Comparison of ENCODE assay signal across 1 cellular context in genomic region chr2:9555338-9556120, GRCh38.
A peak's percentile ranks its signal among the peaks of the same experiment; 100 is the strongest.
TF ChIP-seq lines count a peak whose summit lies in the region.

Gene ADAM17, minus strand, starts transcription at chr2:9555830. Its CDS starts 225 bp downstream, at chr2:9555605.

TF ChIP-seq in K562, 482 proteins besides CTCF, POLR2A, EP300 and RAD21 (continued from another document and continues in another):
- TF ChIP-seq ZBTB43 (CRISPR knock-in tag; IDR thresholded peaks at IDR 0.05), result 0 out of 2 replicates have a peak, but pooled peaks have one; percentile 61
- peak; percentile 95 for TF ChIP-seq SAP30 (IDR thresholded peaks at IDR 0.05; ENCODE audit: borderline replicate concordance, insufficient read depth, low read depth, low read length, poor library complexity, severe bottlenecking)
- TF ChIP-seq ZNF764 (CRISPR knock-in tag; IDR thresholded peaks at IDR 0.05; ENCODE audit: low read depth), result peak; percentile 35; the same call in 1 of the 2 replicates
- TF ChIP-seq L3MBTL2 (IDR thresholded peaks at IDR 0.05), result peak; percentile 96
- TF ChIP-seq STAT5A (IDR thresholded peaks at IDR 0.05; ENCODE audit: borderline replicate concordance, low read length), result no peak
- TF ChIP-seq ZBTB7A (IDR thresholded peaks at IDR 0.05; ENCODE audit: borderline replicate concordance, control insufficient read depth, low read depth, low read length), result peak; percentile 89; the same call in 1 of the 2 replicates
- 0 out of 2 replicates have a peak, but pooled peaks have one; percentile 44 for TF ChIP-seq HNRNPL (IDR thresholded peaks at IDR 0.05; ENCODE audit: low read depth, low read length)
- TF ChIP-seq NONO (IDR thresholded peaks at IDR 0.05; ENCODE audit: low read depth in 2 of 2, low read length in 1 of 2), result peak; percentile 48 to 52; a peak in 3 of 4 replicates
- TF ChIP-seq POLR2AphosphoS2 (IDR thresholded peaks at IDR 0.05; ENCODE audit: low read length), result no peak
- peak; percentile 56 for TF ChIP-seq NFIC (IDR thresholded peaks at IDR 0.05)
- TF ChIP-seq POLR2G (IDR thresholded peaks at IDR 0.05; ENCODE audit: low read depth, low read length), result peak; percentile 97
- TF ChIP-seq CBFA2T3 (IDR thresholded peaks at IDR 0.05), result no peak
- TF ChIP-seq ATF6 (CRISPR knock-in tag; IDR thresholded peaks at IDR 0.05), result 0 out of 2 replicates have a peak, but pooled peaks have one; percentile 44
- peak; percentile 97 for TF ChIP-seq GABPA (tag; conservative IDR thresholded peaks at IDR 0.05; ENCODE audit: low read depth)
- peak; percentile 80; the same call in 1 of the 2 replicates for TF ChIP-seq ESRRA (IDR thresholded peaks at IDR 0.05; ENCODE audit: borderline replicate concordance, low read depth)
- TF ChIP-seq HDAC8 (tag; IDR thresholded peaks at IDR 0.05), result 0 out of 2 replicates have a peak, but pooled peaks have one; percentile 52
- 0 out of 2 replicates have a peak, but pooled peaks have one; percentile 2 for TF ChIP-seq JUNB (CRISPR knock-in tag; conservative IDR thresholded peaks at IDR 0.05)
- TF ChIP-seq, protein P1, sequence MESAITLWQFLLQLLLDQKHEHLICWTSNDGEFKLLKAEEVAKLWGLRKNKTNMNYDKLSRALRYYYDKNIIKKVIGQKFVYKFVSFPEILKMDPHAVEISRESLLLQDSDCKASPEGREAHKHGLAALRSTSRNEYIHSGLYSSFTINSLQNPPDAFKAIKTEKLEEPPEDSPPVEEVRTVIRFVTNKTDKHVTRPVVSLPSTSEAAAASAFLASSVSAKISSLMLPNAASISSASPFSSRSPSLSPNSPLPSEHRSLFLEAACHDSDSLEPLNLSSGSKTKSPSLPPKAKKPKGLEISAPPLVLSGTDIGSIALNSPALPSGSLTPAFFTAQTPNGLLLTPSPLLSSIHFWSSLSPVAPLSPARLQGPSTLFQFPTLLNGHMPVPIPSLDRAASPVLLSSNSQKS (CRISPR knock-in tag; IDR thresholded peaks at IDR 0.05), result no peak
- 0 out of 2 replicates have a peak, but pooled peaks have one; percentile 32 for TF ChIP-seq SMARCA5 (IDR thresholded peaks at IDR 0.05)
- TF ChIP-seq EGR1 (conservative IDR thresholded peaks at IDR 0.05), result peak; percentile 97
- TF ChIP-seq FOXK1 (CRISPR knock-in tag; IDR thresholded peaks at IDR 0.05; ENCODE audit: borderline replicate concordance), result no peak
- peak; percentile 72 for TF ChIP-seq SIN3B (IDR thresholded peaks at IDR 0.05; ENCODE audit: low read depth)
- peak; percentile 58; the same call in 1 of the 2 replicates for TF ChIP-seq HCFC1 (IDR thresholded peaks at IDR 0.05; ENCODE audit: low read depth, low read length)
- TF ChIP-seq MNT (conservative IDR thresholded peaks at IDR 0.05), result peak; percentile 83 to 89
- TF ChIP-seq SIN3A (IDR thresholded peaks at IDR 0.05; ENCODE audit: borderline replicate concordance in 2 of 2, control insufficient read depth in 1 of 2, low read depth in 2 of 2, low read length in 2 of 2), result peak; percentile 84 to 89; a peak in 3 of 4 replicates
- TF ChIP-seq TBP (optimal IDR thresholded peaks at IDR 0.05; ENCODE audit: low read depth, low read length), result peak; percentile 74
- TF ChIP-seq, protein P2, sequence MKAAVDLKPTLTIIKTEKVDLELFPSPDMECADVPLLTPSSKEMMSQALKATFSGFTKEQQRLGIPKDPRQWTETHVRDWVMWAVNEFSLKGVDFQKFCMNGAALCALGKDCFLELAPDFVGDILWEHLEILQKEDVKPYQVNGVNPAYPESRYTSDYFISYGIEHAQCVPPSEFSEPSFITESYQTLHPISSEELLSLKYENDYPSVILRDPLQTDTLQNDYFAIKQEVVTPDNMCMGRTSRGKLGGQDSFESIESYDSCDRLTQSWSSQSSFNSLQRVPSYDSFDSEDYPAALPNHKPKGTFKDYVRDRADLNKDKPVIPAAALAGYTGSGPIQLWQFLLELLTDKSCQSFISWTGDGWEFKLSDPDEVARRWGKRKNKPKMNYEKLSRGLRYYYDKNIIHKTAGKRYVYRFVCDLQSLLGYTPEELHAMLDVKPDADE (conservative IDR thresholded peaks at IDR 0.05; ENCODE audit: control insufficient read depth, low read depth, low read length), result peak; percentile 57; the same call in 1 of the 2 replicates
- TF ChIP-seq NBN (IDR thresholded peaks at IDR 0.05; ENCODE audit: low read depth), result 0 out of 2 replicates have a peak, but pooled peaks have one; percentile 23
- no peak for TF ChIP-seq XRCC5 (IDR thresholded peaks at IDR 0.05; ENCODE audit: low read depth, low read length)
- no peak for TF ChIP-seq ZNF695 (CRISPR knock-in tag; IDR thresholded peaks at IDR 0.05)
- TF ChIP-seq ZFP30 (CRISPR knock-in tag; IDR thresholded peaks at IDR 0.05; ENCODE audit: borderline replicate concordance), result no peak
- no peak for TF ChIP-seq EZH2 (IDR thresholded peaks at IDR 0.05; ENCODE audit: borderline replicate concordance, low read depth, low read length)
- TF ChIP-seq ZNF584 (CRISPR knock-in tag; IDR thresholded peaks at IDR 0.05; ENCODE audit: low read depth), result no peak
- no peak for TF ChIP-seq NR1H2 (CRISPR knock-in tag; IDR thresholded peaks at IDR 0.05)
- no peak for TF ChIP-seq ZNF76 (CRISPR knock-in tag; IDR thresholded peaks at IDR 0.05; ENCODE audit: borderline replicate concordance)
- TF ChIP-seq ZNF282 (CRISPR knock-in tag; IDR thresholded peaks at IDR 0.05), result 0 out of 2 replicates have a peak, but pooled peaks have one; percentile 70
- TF ChIP-seq CTBP1 (IDR thresholded peaks at IDR 0.05; ENCODE audit: borderline replicate concordance), result peak; percentile 86
- TF ChIP-seq KDM5B (IDR thresholded peaks at IDR 0.05; ENCODE audit: insufficient replicate concordance, low read depth, low read length), result peak; percentile 82
- TF ChIP-seq GTF2A2 (tag; IDR thresholded peaks at IDR 0.05), result no peak
- 0 out of 2 replicates have a peak, but pooled peaks have one; percentile 36 for TF ChIP-seq TCF15 (CRISPR knock-in tag; IDR thresholded peaks at IDR 0.05)
- TF ChIP-seq E2F3 (CRISPR knock-in tag; IDR thresholded peaks at IDR 0.05), result peak; percentile 55; the same call in 1 of the 2 replicates
- peak; percentile 94 for TF ChIP-seq CXXC5 (CRISPR knock-in tag; IDR thresholded peaks at IDR 0.05)
- TF ChIP-seq RNF2 (IDR thresholded peaks at IDR 0.05), result peak; percentile 22; the same call in 1 of the 2 replicates
- TF ChIP-seq TBL1XR1 (IDR thresholded peaks at IDR 0.05; ENCODE audit: low read length in 2 of 2), result peak in 1 of 2 experiments; percentile 46; a peak in 1 of 4 replicates
- TF ChIP-seq EP400 (IDR thresholded peaks at IDR 0.05), result peak; percentile 92
- no peak for TF ChIP-seq PHB (CRISPR knock-in tag; IDR thresholded peaks at IDR 0.05)
- TF ChIP-seq ZEB2 (IDR thresholded peaks at IDR 0.05), result 0 out of 2 replicates have a peak, but pooled peaks have one; percentile 5
- TF ChIP-seq CBX3 (IDR thresholded peaks at IDR 0.05; ENCODE audit: borderline replicate concordance in 1 of 2, low read length in 2 of 2), result peak in 1 of 2 experiments; percentile 68; a peak in 2 of 3 replicates
- peak; percentile 83 for TF ChIP-seq POLR2AphosphoS5 (IDR thresholded peaks at IDR 0.05; ENCODE audit: control insufficient read depth, insufficient read depth, low read depth, low read length)
- TF ChIP-seq CC2D1A (IDR thresholded peaks at IDR 0.05), result 0 out of 2 replicates have a peak, but pooled peaks have one; percentile 28
- no peak for TF ChIP-seq MTA2 (IDR thresholded peaks at IDR 0.05; ENCODE audit: low read depth)
- TF ChIP-seq, protein P3, sequence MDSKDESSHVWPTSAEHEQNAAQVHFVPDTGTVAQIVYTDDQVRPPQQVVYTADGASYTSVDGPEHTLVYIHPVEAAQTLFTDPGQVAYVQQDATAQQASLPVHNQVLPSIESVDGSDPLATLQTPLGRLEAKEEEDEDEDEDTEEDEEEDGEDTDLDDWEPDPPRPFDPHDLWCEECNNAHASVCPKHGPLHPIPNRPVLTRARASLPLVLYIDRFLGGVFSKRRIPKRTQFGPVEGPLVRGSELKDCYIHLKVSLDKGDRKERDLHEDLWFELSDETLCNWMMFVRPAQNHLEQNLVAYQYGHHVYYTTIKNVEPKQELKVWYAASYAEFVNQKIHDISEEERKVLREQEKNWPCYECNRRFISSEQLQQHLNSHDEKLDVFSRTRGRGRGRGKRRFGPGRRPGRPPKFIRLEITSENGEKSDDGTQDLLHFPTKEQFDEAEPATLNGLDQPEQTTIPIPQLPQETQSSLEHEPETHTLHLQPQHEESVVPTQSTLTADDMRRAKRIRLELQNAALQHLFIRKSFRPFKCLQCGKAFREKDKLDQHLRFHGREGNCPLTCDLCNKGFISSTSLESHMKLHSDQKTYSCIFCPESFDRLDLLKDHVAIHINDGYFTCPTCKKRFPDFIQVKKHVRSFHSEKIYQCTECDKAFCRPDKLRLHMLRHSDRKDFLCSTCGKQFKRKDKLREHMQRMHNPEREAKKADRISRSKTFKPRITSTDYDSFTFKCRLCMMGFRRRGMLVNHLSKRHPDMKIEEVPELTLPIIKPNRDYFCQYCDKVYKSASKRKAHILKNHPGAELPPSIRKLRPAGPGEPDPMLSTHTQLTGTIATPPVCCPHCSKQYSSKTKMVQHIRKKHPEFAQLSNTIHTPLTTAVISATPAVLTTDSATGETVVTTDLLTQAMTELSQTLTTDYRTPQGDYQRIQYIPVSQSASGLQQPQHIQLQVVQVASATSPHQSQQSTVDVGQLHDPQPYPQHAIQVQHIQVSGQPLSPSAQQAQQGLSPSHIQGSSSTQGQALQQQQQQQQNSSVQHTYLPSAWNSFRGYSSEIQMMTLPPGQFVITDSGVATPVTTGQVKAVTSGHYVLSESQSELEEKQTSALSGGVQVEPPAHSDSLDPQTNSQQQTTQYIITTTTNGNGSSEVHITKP (IDR thresholded peaks at IDR 0.05; ENCODE audit: partially characterized antibody), result peak; percentile 80
- no peak for TF ChIP-seq ATF1 (CRISPR knock-in tag; IDR thresholded peaks at IDR 0.05)
- TF ChIP-seq ATF1 (tag; IDR thresholded peaks at IDR 0.05), result peak; percentile 82
- TF ChIP-seq ETV6 (IDR thresholded peaks at IDR 0.05; ENCODE audit: borderline replicate concordance in 1 of 2, low read depth in 2 of 2, low read length in 1 of 2), result 0 out of 4 replicates have a peak, but pooled peaks of 1 of the 2 experiments have one; percentile 7
- no peak for TF ChIP-seq ETV6 (CRISPR knock-in tag; IDR thresholded peaks at IDR 0.05; ENCODE audit: borderline replicate concordance)
- TF ChIP-seq STAT5B (CRISPR knock-in tag; IDR thresholded peaks at IDR 0.05), result no peak
- TF ChIP-seq ARID2 (IDR thresholded peaks at IDR 0.05), result 0 out of 2 replicates have a peak, but pooled peaks have one; percentile 10
- TF ChIP-seq TOE1 (IDR thresholded peaks at IDR 0.05; ENCODE audit: borderline replicate concordance), result no peak
- 0 out of 2 replicates have a peak, but pooled peaks have one; percentile 60 for TF ChIP-seq TOE1 (CRISPR knock-in tag; IDR thresholded peaks at IDR 0.05; ENCODE audit: borderline replicate concordance, low read depth)
- TF ChIP-seq SMAD4 (CRISPR knock-in tag; conservative IDR thresholded peaks at IDR 0.05), result peak; percentile 97
- peak; percentile 68 for TF ChIP-seq PML (IDR thresholded peaks at IDR 0.05; ENCODE audit: low read length)
- peak; percentile 76; the same call in 1 of the 2 replicates for TF ChIP-seq ZBTB1 (CRISPR knock-in tag; IDR thresholded peaks at IDR 0.05; ENCODE audit: borderline replicate concordance, low read depth)
- TF ChIP-seq, protein P4, sequence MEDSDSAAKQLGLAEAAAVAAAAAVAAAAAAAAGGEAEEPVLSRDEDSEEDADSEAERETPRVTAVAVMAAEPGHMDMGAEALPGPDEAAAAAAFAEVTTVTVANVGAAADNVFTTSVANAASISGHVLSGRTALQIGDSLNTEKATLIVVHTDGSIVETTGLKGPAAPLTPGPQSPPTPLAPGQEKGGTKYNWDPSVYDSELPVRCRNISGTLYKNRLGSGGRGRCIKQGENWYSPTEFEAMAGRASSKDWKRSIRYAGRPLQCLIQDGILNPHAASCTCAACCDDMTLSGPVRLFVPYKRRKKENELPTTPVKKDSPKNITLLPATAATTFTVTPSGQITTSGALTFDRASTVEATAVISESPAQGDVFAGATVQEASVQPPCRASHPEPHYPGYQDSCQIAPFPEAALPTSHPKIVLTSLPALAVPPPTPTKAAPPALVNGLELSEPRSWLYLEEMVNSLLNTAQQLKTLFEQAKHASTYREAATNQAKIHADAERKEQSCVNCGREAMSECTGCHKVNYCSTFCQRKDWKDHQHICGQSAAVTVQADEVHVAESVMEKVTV (CRISPR knock-in tag; IDR thresholded peaks at IDR 0.05), result 0 out of 2 replicates have a peak, but pooled peaks have one; percentile 6
